Comparison of ENCODE assay signal across 22 cellular contexts in genomic region chr11:117374316-117374715, GRCh38. TPM values are rescaled to one million over a fixed set of nuclear protein-coding genes. Genes with fewer than 3 reads are reported as not detected.
A peak's percentile ranks its signal among the peaks of the same experiment; 100 is the strongest.
DNase-seq lines count a peak whose midpoint lies in the region; ATAC-seq lines count a peak whose summit lies in the region.
"Had no signal": no experiment of that assay in that cellular context is flagged by ENCODE, and none has a peak within 500 bp of the region (broad histone marks: within the 10 kb centered on the region; RNA-seq: fewer than 3 reads in every experiment).

No MANE protein-coding gene starts in this region.

- peak overlapping the region; percentile 72 for H3K27ac Mint-ChIP-seq in activated T-helper 17 cell treated with anti-CD3 and anti-CD28 coated beads, Interleukin-2, amount 50 U/mL, for 72 hours
- H3K27ac Mint-ChIP-seq in stimulated activated effector memory CD8-positive, alpha-beta T cell treated with anti-CD3 and anti-CD28 coated beads, Interleukin-12 subunit alpha, Interleukin-12 subunit beta, amount 100 ng/mL, for 72 hours, result peak overlapping the region; percentile 30
- H3K27ac Mint-ChIP-seq in stimulated activated memory B cell treated with anti-CD40 and anti-IgM and Interleukin-4, amounts not matched to agents 10 μg/mL and 1 μg/mL and 100 μg/mL, for 72 hours, result no peak overlapping the region
- H3K27ac Mint-ChIP-seq: GM23338 had no signal

- peaks cover 68% of the 10 kb centered on the region for H3K36me3 Mint-ChIP-seq in activated T-helper 17 cell treated with anti-CD3 and anti-CD28 coated beads, Interleukin-2, amount 50 U/mL, for 72 hours (ENCODE audit: low read depth)
- peaks cover 50% of the 10 kb centered on the region for H3K36me3 Mint-ChIP-seq in stimulated activated effector memory CD8-positive, alpha-beta T cell treated with anti-CD3 and anti-CD28 coated beads, Interleukin-12 subunit alpha, Interleukin-12 subunit beta, amount 100 ng/mL, for 72 hours
- H3K36me3 Mint-ChIP-seq in stimulated activated memory B cell treated with anti-CD40 and anti-IgM and Interleukin-4, amounts not matched to agents 10 μg/mL and 1 μg/mL and 100 μg/mL, for 72 hours, result peaks cover 91% of the 10 kb centered on the region

- intact Hi-C loops in cardiac septum (cut with DNase I), result no loop called here
- intact Hi-C loops in left cardiac atrium (cut with DNase I), result no loop called here

- H3K4me1 Mint-ChIP-seq in activated T-helper 17 cell treated with anti-CD3 and anti-CD28 coated beads, Interleukin-2, amount 50 U/mL, for 72 hours, result no peaks in the 10 kb centered on the region
- no peaks in the 10 kb centered on the region for H3K4me1 Mint-ChIP-seq in stimulated activated effector memory CD8-positive, alpha-beta T cell treated with anti-CD3 and anti-CD28 coated beads, Interleukin-12 subunit alpha, Interleukin-12 subunit beta, amount 100 ng/mL, for 72 hours
- H3K4me1 Mint-ChIP-seq in stimulated activated memory B cell treated with anti-CD40 and anti-IgM and Interleukin-4, amounts not matched to agents 10 μg/mL and 1 μg/mL and 100 μg/mL, for 72 hours, result no peaks in the 10 kb centered on the region
- H3K4me1 Mint-ChIP-seq: GM23338 had no signal

- no peaks in the 10 kb centered on the region for H3K9me3 Mint-ChIP-seq in activated T-helper 17 cell treated with anti-CD3 and anti-CD28 coated beads, Interleukin-2, amount 50 U/mL, for 72 hours
- H3K9me3 Mint-ChIP-seq in stimulated activated effector memory CD8-positive, alpha-beta T cell treated with anti-CD3 and anti-CD28 coated beads, Interleukin-12 subunit alpha, Interleukin-12 subunit beta, amount 100 ng/mL, for 72 hours, result no peaks in the 10 kb centered on the region
- no peaks in the 10 kb centered on the region for H3K9me3 Mint-ChIP-seq in stimulated activated memory B cell treated with anti-CD40 and anti-IgM and Interleukin-4, amounts not matched to agents 10 μg/mL and 1 μg/mL and 100 μg/mL, for 72 hours
- H3K9me3 Mint-ChIP-seq: GM23338 had no signal

- no peaks in the 10 kb centered on the region for H3K27me3 Mint-ChIP-seq in activated T-helper 17 cell treated with anti-CD3 and anti-CD28 coated beads, Interleukin-2, amount 50 U/mL, for 72 hours
- H3K27me3 Mint-ChIP-seq in stimulated activated memory B cell treated with anti-CD40 and anti-IgM and Interleukin-4, amounts not matched to agents 10 μg/mL and 1 μg/mL and 100 μg/mL, for 72 hours, result no peaks in the 10 kb centered on the region

- DNase-seq in cardiac septum (ENCODE audit: low spot score), result peak; percentile 27
- DNase-seq in left cardiac atrium, result no peak
- peak; percentile 7 for DNase-seq in NCI-H1694 treated with DMSO at 0.1 percent for 48 hours (lab: John Stamatoyannopoulos, UW)
- no peak for DNase-seq in stimulated activated effector memory CD8-positive, alpha-beta T cell treated with anti-CD3 and anti-CD28 coated beads, Interleukin-12 subunit alpha, Interleukin-12 subunit beta, amount 100 ng/mL, for 72 hours (ENCODE audit: low spot score in 2 of 2)
- no peak for DNase-seq in cortex of kidney (lab: John Stamatoyannopoulos, UW)
- DNase-seq in COLO829 (ENCODE audit: low spot score), result no peak
- DNase-seq: DMS153, KBM-7, MV-4-11, NCI-H1105, NCI-H1436 treated with DMSO at 0.1 percent for 48 hours, NCI-H2029 treated with DMSO at 0.1 percent for 48 hours, NCI-H345, NCI-H510A treated with DMSO at 0.1 percent for 48 hours, NCI-H774, PC-9, SJCRH30 had no signal

- no peak overlapping the region for H3K4me3 Mint-ChIP-seq in activated T-helper 17 cell treated with anti-CD3 and anti-CD28 coated beads, Interleukin-2, amount 50 U/mL, for 72 hours
- no peak overlapping the region for H3K4me3 Mint-ChIP-seq in stimulated activated effector memory CD8-positive, alpha-beta T cell treated with anti-CD3 and anti-CD28 coated beads, Interleukin-12 subunit alpha, Interleukin-12 subunit beta, amount 100 ng/mL, for 72 hours
- H3K4me3 Mint-ChIP-seq in stimulated activated memory B cell treated with anti-CD40 and anti-IgM and Interleukin-4, amounts not matched to agents 10 μg/mL and 1 μg/mL and 100 μg/mL, for 72 hours, result no peak overlapping the region
- H3K4me3 Mint-ChIP-seq: GM23338 had no signal

- no peak for ATAC-seq in left cardiac atrium
- no peak for ATAC-seq in activated T-helper 17 cell treated with anti-CD3 and anti-CD28 coated beads, Interleukin-2, amount 50 U/mL, for 72 hours (replicated peaks)
- no peak for ATAC-seq in stimulated activated effector memory CD8-positive, alpha-beta T cell treated with anti-CD3 and anti-CD28 coated beads, Interleukin-12 subunit alpha, Interleukin-12 subunit beta, amount 100 ng/mL, for 72 hours
- ATAC-seq in stimulated activated memory B cell treated with anti-CD40 and anti-IgM and Interleukin-4, amounts not matched to agents 10 μg/mL and 1 μg/mL and 100 μg/mL, for 72 hours, result no peak
- ATAC-seq: GM23338, Right ventricle myocardium inferior, SK-N-SH treated with all-trans-retinoic acid at 6 μM for 48 hours had no signal

RNA-seq across cellular contexts. Expression of gene CEP164, which starts 46.7 kb away (rescaled TPM):
- total RNA-seq in cardiac septum (9.9 TPM), left cardiac atrium (1 to 10 TPM; 9.0 to 9.6 TPM)
- total RNA-seq in activated T-helper 17 cell treated with anti-CD3 and anti-CD28 coated beads, Interleukin-2, amount 50 U/mL, for 72 hours, result 10 to 100 TPM; 28.6 to 31.0 TPM

RNA-seq across cellular contexts. Expression of gene BACE1, which starts 58.3 kb away (rescaled TPM):
- total RNA-seq in cardiac septum (15.7 TPM), left cardiac atrium (10 to 100 TPM; 14.6 to 16.3 TPM)
- under 1 TPM; 0.16 to 0.17 TPM for total RNA-seq in activated T-helper 17 cell treated with anti-CD3 and anti-CD28 coated beads, Interleukin-2, amount 50 U/mL, for 72 hours

Comparison
In these comparisons a context has a peak if more than half of its experiments do, and no peak if none do; other contexts are left out.
1. DNase-seq: peak in cardiac septum (single experiment) and NCI-H1694 treated with DMSO at 0.1 percent for 48 hours (single experiment); none in left cardiac atrium (single experiment), stimulated activated effector memory CD8-positive, alpha-beta T cell treated with anti-CD3 and anti-CD28 coated beads, Interleukin-12 subunit alpha, Interleukin-12 subunit beta, amount 100 ng/mL, for 72 hours (0 of 2), cortex of kidney (single experiment) and COLO829 (single experiment).
2. RNA of gene BACE1, which starts 58.3 kb away (total RNA-seq): 14.6 to 16.3 TPM in left cardiac atrium and 15.7 TPM in cardiac septum (single experiment); 0.16 to 0.17 TPM in activated T-helper 17 cell treated with anti-CD3 and anti-CD28 coated beads, Interleukin-2, amount 50 U/mL, for 72 hours; every median in the first group is over 10 times any median in the second.